Comparison of ENCODE assay signal across 8 cellular contexts in the genomic region with DNA sequence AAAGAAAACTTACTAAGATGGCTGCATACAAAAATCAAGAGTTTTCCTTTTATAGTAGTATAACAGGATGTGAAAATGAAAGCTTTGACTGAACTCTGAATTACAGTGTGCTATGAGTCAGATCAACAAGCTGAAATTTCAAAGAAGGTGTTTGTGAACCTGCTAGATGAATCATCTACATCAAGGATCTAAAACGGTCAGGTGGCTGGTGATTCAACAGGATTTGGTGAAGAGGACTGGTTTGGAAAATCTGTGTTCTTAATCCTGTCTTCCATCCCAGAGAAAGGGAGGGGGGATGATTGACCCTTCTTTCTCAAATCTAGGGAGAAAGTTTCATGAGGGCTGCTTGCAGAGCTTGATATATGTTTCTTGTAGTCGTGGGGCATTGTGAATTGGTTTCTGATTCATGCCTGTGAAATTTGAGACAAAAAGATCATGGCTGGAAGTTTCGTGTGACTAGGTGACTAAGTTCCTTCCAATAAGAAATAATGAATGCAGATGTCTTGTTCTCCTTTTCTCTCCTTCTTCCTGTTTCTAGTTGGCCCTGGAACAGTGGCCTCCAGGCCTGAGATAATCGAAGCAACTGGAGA.
DNase-seq lines count a peak whose midpoint lies in the region; ATAC-seq, FAIRE-seq and TF ChIP-seq lines count a peak whose summit lies in the region.

No MANE protein-coding gene starts in this region.

- intact Hi-C loops in esophagus squamous epithelium (cut with DNase I), result no loop called here

- in situ Hi-C loops in brain microvascular endothelial cell (cut with HindIII; ENCODE audit: low pct_ligation_motif_present, low sequenced_read_pairs), result no loop called here

- H3K27ac ChIP-seq in esophagus squamous epithelium (peak overlapping the region; percentile 44 to 76 (median 58)), brain microvascular endothelial cell (no peak overlapping the region)

- ATAC-seq in GM19035 (IDR thresholded peaks at IDR 0.05; ENCODE audit: unreplicated experiment) (peak; percentile 100), HG03095 (IDR thresholded peaks at IDR 0.05; ENCODE audit: unreplicated experiment) (peak; percentile 99)

- no peak for TF ChIP-seq CTCF in esophagus squamous epithelium (IDR thresholded peaks at IDR 0.05)
- no peak for TF ChIP-seq CTCF in brain microvascular endothelial cell (IDR thresholded peaks at IDR 0.05; ENCODE audit: low read depth, low read length, missing control alignments)

- H3K36me3 ChIP-seq in esophagus squamous epithelium (no peaks in the 10 kb centered on the region), brain microvascular endothelial cell (replicated peaks) (no peaks in the 10 kb centered on the region)

- no peaks in the 10 kb centered on the region for H3K27me3 ChIP-seq in esophagus squamous epithelium
- H3K27me3 ChIP-seq in brain microvascular endothelial cell (replicated peaks), result no peaks in the 10 kb centered on the region

- no peaks in the 10 kb centered on the region for H3K9me3 ChIP-seq in esophagus squamous epithelium

- TF ChIP-seq POLR2A in esophagus squamous epithelium (IDR thresholded peaks at IDR 0.05), result no peak

- H3K4me1 ChIP-seq in esophagus squamous epithelium, result peaks cover 0 to 21% (median 0%) of the 10 kb centered on the region in 3 donors

- DNase-seq in CD1c-positive myeloid dendritic cell (ENCODE audit: extremely low spot score) (peak; percentile 8), RPMI8226 (peak; percentile 75), esophagus squamous epithelium (lab: John Stamatoyannopoulos, UW) (no peak), urothelium cell line (ENCODE audit: low spot score) (peak; percentile 80), SKM-1 (lab: John Stamatoyannopoulos, UW; ENCODE audit: unreplicated experiment) (no peak), brain microvascular endothelial cell (no peak)

- H3K4me3 ChIP-seq in esophagus squamous epithelium, result no peak overlapping the region
- no peak overlapping the region for H3K4me3 ChIP-seq in brain microvascular endothelial cell (ENCODE audit: low read depth, low read length)

- FAIRE-seq in urothelium cell line (lab: Jason Lieb, UNC), result no peak

- 29 to 41% methylated on average over 4 of the region's 4 CpGs for WGBS in esophagus squamous epithelium, 2 donors

Comparison
In these comparisons a context has a peak if more than half of its experiments do, and no peak if none do; other contexts are left out.
1. DNase-seq: peak in CD1c-positive myeloid dendritic cell (single experiment), RPMI8226 (single experiment) and urothelium cell line (single experiment); none in esophagus squamous epithelium (single experiment), SKM-1 (single experiment) and brain microvascular endothelial cell (single experiment).